Comparison of ENCODE assay signal across 21 cellular contexts in genomic region chr6:146788115-146788514, GRCh38.
"Had no signal": no experiment of that assay in that cellular context is flagged by ENCODE, and none has a peak within 500 bp of the region (broad histone marks: within the 10 kb centered on the region; RNA-seq: fewer than 3 reads in every experiment).

No MANE protein-coding gene starts in this region.

- H3K27ac ChIP-seq: ascending aorta, breast epithelium, epithelial cell of prostate, neutrophil, skin epidermis, tibial nerve, vagina, WERI-Rb-1 had no signal

- H3K4me3 ChIP-seq: ascending aorta, breast epithelium, skin epidermis, tibial nerve, vagina had no signal

- FAIRE-seq: islet of Langerhans had no signal

- H3K4me1 Mint-ChIP-seq: activated naive CD8-positive, alpha-beta T cell treated with anti-CD3 and anti-CD28 coated beads, Interleukin-2, amount 50 U/mL, for 24 hours; naive B cell had no signal

- H3K27ac Mint-ChIP-seq: activated CD8-positive, alpha-beta T cell treated with anti-CD3 and anti-CD28 coated beads for 36 hours; activated naive CD8-positive, alpha-beta T cell treated with anti-CD3 and anti-CD28 coated beads, Interleukin-2, amount 50 U/mL, for 24 hours had no signal

- H3K27me3 ChIP-seq: ascending aorta, breast epithelium, neutrophil, tibial nerve, vagina had no signal

- ATAC-seq: activated CD8-positive, alpha-beta T cell treated with anti-CD3 and anti-CD28 coated beads for 36 hours; activated naive CD8-positive, alpha-beta T cell treated with anti-CD3 and anti-CD28 coated beads, Interleukin-2, amount 50 U/mL, for 24 hours; left lobe of liver had no signal

- H3K4me3 Mint-ChIP-seq: activated CD8-positive, alpha-beta T cell treated with anti-CD3 and anti-CD28 coated beads for 36 hours; activated naive CD8-positive, alpha-beta T cell treated with anti-CD3 and anti-CD28 coated beads, Interleukin-2, amount 50 U/mL, for 24 hours; naive B cell had no signal

- H3K9me3 ChIP-seq: ascending aorta, neutrophil, vagina had no signal

- DNase-seq: activated CD4-positive, alpha-beta T cell treated with anti-CD3 and anti-CD28 coated beads for 48 hours; activated CD8-positive, alpha-beta memory T cell treated with anti-CD3 and anti-CD28 coated beads, Interleukin-2, amount 50 U/mL, for 4 hours; activated CD8-positive, alpha-beta T cell treated with anti-CD3 and anti-CD28 coated beads for 36 hours; activated naive CD4-positive, alpha-beta T cell treated with Interleukin-2 at 50 U/mL for 16 hours; activated naive CD8-positive, alpha-beta T cell treated with anti-CD3 and anti-CD28 coated beads, Interleukin-2, amount 50 U/mL, for 24 hours; dermis blood vessel endothelial cell; naive B cell; retina; stimulated activated CD4-positive, alpha-beta T cell treated with anti-CD3 and anti-CD28 coated beads, Interleukin-4, amount 100 ng/mL, for 24 hours; stimulated activated naive CD4-positive, alpha-beta T cell treated with Interleukin-2 at 50 U/mL for 16 hours; substantia nigra; WERI-Rb-1 had no signal

- H3K4me1 ChIP-seq: ascending aorta, breast epithelium, tibial nerve, vagina had no signal

- H3K36me3 Mint-ChIP-seq: naive B cell had no signal

- H3K36me3 ChIP-seq: ascending aorta, breast epithelium, neutrophil, tibial nerve, vagina, WERI-Rb-1 had no signal
